Comparison of ENCODE assay signal across 13 cellular contexts in the genomic region with DNA sequence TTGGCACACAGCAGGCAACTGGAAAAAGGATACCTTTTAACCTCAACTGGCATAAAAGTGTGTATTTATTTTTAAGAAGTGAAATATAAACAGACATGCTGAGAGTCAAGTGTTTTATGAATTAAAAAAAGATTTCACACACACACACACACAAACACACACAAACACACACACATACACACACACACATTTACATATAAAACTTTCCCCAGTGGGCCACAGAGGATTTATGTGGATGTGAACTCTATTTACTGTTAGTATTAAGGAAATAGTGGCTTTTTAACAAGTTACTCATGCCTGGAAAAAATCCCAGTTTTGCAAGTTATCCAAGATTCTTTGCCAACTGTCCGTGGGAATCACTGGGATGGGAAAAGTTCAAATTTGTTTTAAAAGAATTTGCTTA.
A peak's percentile ranks its signal among the peaks of the same experiment; 100 is the strongest.
DNase-seq lines count a peak whose midpoint lies in the region; ATAC-seq and TF ChIP-seq lines count a peak whose summit lies in the region.
"Had no signal": no experiment of that assay in that cellular context is flagged by ENCODE, and none has a peak within 500 bp of the region (broad histone marks: within the 10 kb centered on the region; RNA-seq: fewer than 3 reads in every experiment).

No MANE protein-coding gene starts in this region.

- TF ChIP-seq RAD21 in SK-N-SH (IDR thresholded peaks at IDR 0.05; ENCODE audit: low read length): no peak

- no peak for ATAC-seq in GM21381 (IDR thresholded peaks at IDR 0.05; ENCODE audit: unreplicated experiment)

- H3K27ac ChIP-seq in SK-N-SH (ENCODE audit: low read depth in 2 of 2, low read length in 1 of 2): peak overlapping the region in 1 of 2 experiments; percentile 76; a peak in 2 of 4 replicates
- H3K27ac ChIP-seq in effector memory CD4-positive, alpha-beta T cell (ENCODE audit: insufficient read depth, low read length, poor library complexity, severe bottlenecking): no peak overlapping the region

- TF ChIP-seq CTCF in SK-N-SH (IDR thresholded peaks at IDR 0.05) (no peak), fibroblast of villous mesenchyme (IDR thresholded peaks at IDR 0.05; ENCODE audit: insufficient read depth, low read depth, low read length) (no peak)

- H4K20me1 ChIP-seq in SK-N-SH (ENCODE audit: insufficient read depth): no peaks in the 10 kb centered on the region

- no peaks in the 10 kb centered on the region for H3K79me2 ChIP-seq in SK-N-SH (ENCODE audit: insufficient read depth)

- H3F3A ChIP-seq in SK-N-SH (replicated peaks; ENCODE audit: insufficient read depth): peaks cover 5% of the 10 kb centered on the region

- DNase-seq in EH (ENCODE audit: low read depth): peak; percentile 98
- DNase-seq in SK-N-SH: no peak
- DNase-seq in fibroblast of villous mesenchyme (ENCODE audit: low read depth): peak; percentile 94
- peak; percentile 5 for DNase-seq in pons (ENCODE audit: low spot score)
- no peak for DNase-seq in Ammon's horn (ENCODE audit: low spot score)
- no peak for DNase-seq in effector memory CD4-positive, alpha-beta T cell
- DNase-seq in OCI-M2 (lab: John Stamatoyannopoulos, UW; ENCODE audit: unreplicated experiment): no peak
- DNase-seq: activated CD4-positive, alpha-beta T cell treated with anti-CD3 and anti-CD28 coated beads, Interleukin-2, amount 10 ng/mL, durations not matched to agents 7 days and 5 days; activated gamma-delta T cell treated with Interleukin-2 at 50 U/mL for 16 hours; Caco-2; NCI-H1048; NCI-H774 had no signal

- no peaks in the 10 kb centered on the region for H3K9me2 ChIP-seq in SK-N-SH

- H3K36me3 ChIP-seq in SK-N-SH (replicated peaks in 1 of 2; ENCODE audit: control insufficient read depth in 1 of 2, insufficient read depth in 2 of 2, low read length in 1 of 2): no peaks in the 10 kb centered on the region
- H3K36me3 ChIP-seq in effector memory CD4-positive, alpha-beta T cell (ENCODE audit: control insufficient read depth, insufficient read depth, low read length): no peaks in the 10 kb centered on the region

- POLR2A ChIA-PET in SK-N-SH (lab: Yijun Ruan, JAX): no interaction called here

- WGBS in SK-N-SH (ENCODE audit: low lambda C conversion rate): 3% methylated on average over 1 of the region's 1 CpG

- H3K27me3 ChIP-seq in SK-N-SH (ENCODE audit: insufficient read depth): no peaks in the 10 kb centered on the region
- H3K27me3 ChIP-seq in effector memory CD4-positive, alpha-beta T cell (replicated peaks; ENCODE audit: control insufficient read depth, insufficient read depth, low read length, poor library complexity, severe bottlenecking): no peaks in the 10 kb centered on the region

- H2AFZ ChIP-seq in SK-N-SH (ENCODE audit: low read depth): no peak overlapping the region

- H3K4me2 ChIP-seq in SK-N-SH: 0 out of 2 replicates have a peak overlapping the region, but pooled peaks have one; percentile 7

- H3K4me3 ChIP-seq in SK-N-SH (ENCODE audit: low read depth in 2 of 2, low read length in 1 of 2): no peak overlapping the region
- no peak overlapping the region for H3K4me3 ChIP-seq in fibroblast of villous mesenchyme (ENCODE audit: low read depth, low read length)
- no peak overlapping the region for H3K4me3 ChIP-seq in effector memory CD4-positive, alpha-beta T cell (ENCODE audit: insufficient read depth, low read depth, low read length, poor library complexity, severe bottlenecking)

- no peaks in the 10 kb centered on the region for H3K9me3 ChIP-seq in SK-N-SH
- H3K9me3 ChIP-seq in effector memory CD4-positive, alpha-beta T cell (ENCODE audit: control insufficient read depth, low read length): no peaks in the 10 kb centered on the region
- H3K9me3 ChIP-seq: Caco-2 had no signal

- peaks cover 0 to 26% of the 10 kb centered on the region in 2 experiments; a peak in 2 of 4 replicates for H3K4me1 ChIP-seq in SK-N-SH (ENCODE audit: control insufficient read depth in 1 of 2, insufficient read depth in 2 of 2, low read depth in 1 of 2, low read length in 1 of 2)
- no peaks in the 10 kb centered on the region for H3K4me1 ChIP-seq in effector memory CD4-positive, alpha-beta T cell (ENCODE audit: control insufficient read depth, insufficient read depth, low read length, poor library complexity, severe bottlenecking)
- H3K4me1 ChIP-seq: Caco-2 had no signal

- no peak for TF ChIP-seq EP300 in SK-N-SH (IDR thresholded peaks at IDR 0.05; ENCODE audit: borderline replicate concordance in 1 of 2, low read depth in 1 of 2, low read length in 1 of 2)

- H3K9ac ChIP-seq in SK-N-SH: no peak overlapping the region

- CTCF ChIA-PET in SK-N-SH (lab: Yijun Ruan, JAX): no interaction called here

TF ChIP-seq in SK-N-SH, 30 proteins besides CTCF, POLR2A, EP300 and RAD21:
- TF ChIP-seq TCF12 (IDR thresholded peaks at IDR 0.05) (no peak), JUND (IDR thresholded peaks at IDR 0.05) (0 out of 2 replicates have a peak, but pooled peaks have one; percentile 21), RCOR1 (IDR thresholded peaks at IDR 0.05; ENCODE audit: low read length) (no peak), NFIC (IDR thresholded peaks at IDR 0.05; ENCODE audit: borderline replicate concordance) (peak; percentile 32; the same call in 1 of the 2 replicates)

Comparison
In these comparisons a context has a peak if more than half of its experiments do, and no peak if none do; other contexts are left out.
1. DNase-seq: peak in EH (single experiment), fibroblast of villous mesenchyme (single experiment) and pons (single experiment); none in SK-N-SH (single experiment), Ammon's horn (single experiment), effector memory CD4-positive, alpha-beta T cell (0 of 3) and OCI-M2 (single experiment).